ENCODE assay signal across 2 cellular contexts in genomic region chr5:173741729-173742431, GRCh38.
TF ChIP-seq lines count a peak whose summit lies in the region.

No MANE protein-coding gene starts in this region.

TF ChIP-seq in IMR-90, 13 proteins besides CTCF, POLR2A, EP300 and RAD21 (continued from another document):
- TF ChIP-seq USF2 (IDR thresholded peaks at IDR 0.05; ENCODE audit: low read depth, low read length) (no peak), CHD1 (IDR thresholded peaks at IDR 0.05; ENCODE audit: low read depth, low read length) (no peak), CEBPB (IDR thresholded peaks at IDR 0.05; ENCODE audit: low read depth, low read length) (no peak), MAFK (IDR thresholded peaks at IDR 0.05; ENCODE audit: low read depth, low read length) (no peak), FOS (IDR thresholded peaks at IDR 0.05; ENCODE audit: low read depth, low read length) (no peak), RCOR1 (IDR thresholded peaks at IDR 0.05; ENCODE audit: insufficient replicate concordance, low read length) (no peak), BHLHE40 (IDR thresholded peaks at IDR 0.05; ENCODE audit: low read depth, low read length) (no peak), ELK1 (IDR thresholded peaks at IDR 0.05; ENCODE audit: borderline replicate concordance, low read depth, low read length) (no peak)

TF ChIP-seq in HepG2, 621 proteins besides CTCF, POLR2A, EP300 and RAD21 (continued from another document):
- TF ChIP-seq NR2F6 (IDR thresholded peaks at IDR 0.05) (peak; percentile 41; the same call in 1 of the 2 replicates), NR2F6 (CRISPR knock-in tag; IDR thresholded peaks at IDR 0.05) (peak; percentile 68; the same call in 1 of the 2 replicates), ZBTB3 (CRISPR knock-in tag; IDR thresholded peaks at IDR 0.05; ENCODE audit: borderline replicate concordance, low read depth) (0 out of 2 replicates have a peak, but pooled peaks have one; percentile 38), ESRRA (CRISPR knock-in tag; IDR thresholded peaks at IDR 0.05; ENCODE audit: low read depth) (no peak), NR2C2 (CRISPR knock-in tag; IDR thresholded peaks at IDR 0.05; ENCODE audit: borderline replicate concordance) (peak; percentile 47; the same call in 1 of the 2 replicates), DMAP1 (CRISPR knock-in tag; IDR thresholded peaks at IDR 0.05) (no peak), HNF4A (CRISPR knock-in tag; IDR thresholded peaks at IDR 0.05) (peak; percentile 54), SALL1 (CRISPR knock-in tag; IDR thresholded peaks at IDR 0.05) (peak; percentile 30; the same call in 1 of the 2 replicates), MTERF4 (CRISPR knock-in tag; IDR thresholded peaks at IDR 0.05) (no peak), ARID5B (CRISPR knock-in tag; IDR thresholded peaks at IDR 0.05) (peak; percentile 30; the same call in 1 of the 2 replicates), KIAA2018 (CRISPR knock-in tag; IDR thresholded peaks at IDR 0.05; ENCODE audit: borderline replicate concordance) (no peak), NFATC3 (CRISPR knock-in tag; IDR thresholded peaks at IDR 0.05) (no peak), ZBTB34 (CRISPR knock-in tag; IDR thresholded peaks at IDR 0.05) (no peak), PCBP2 (optimal IDR thresholded peaks at IDR 0.05; ENCODE audit: low read depth, low read length, poor library complexity, severe bottlenecking) (peak; percentile 71), NR2F1 (CRISPR knock-in tag; IDR thresholded peaks at IDR 0.05) (0 out of 4 replicates have a peak, but pooled peaks of 1 of the 2 experiments have one; percentile 29), RARA (CRISPR knock-in tag; IDR thresholded peaks at IDR 0.05) (0 out of 2 replicates have a peak, but pooled peaks have one; percentile 41)
